17 cellular contexts compared by ENCODE assay signal in the genomic region with DNA sequence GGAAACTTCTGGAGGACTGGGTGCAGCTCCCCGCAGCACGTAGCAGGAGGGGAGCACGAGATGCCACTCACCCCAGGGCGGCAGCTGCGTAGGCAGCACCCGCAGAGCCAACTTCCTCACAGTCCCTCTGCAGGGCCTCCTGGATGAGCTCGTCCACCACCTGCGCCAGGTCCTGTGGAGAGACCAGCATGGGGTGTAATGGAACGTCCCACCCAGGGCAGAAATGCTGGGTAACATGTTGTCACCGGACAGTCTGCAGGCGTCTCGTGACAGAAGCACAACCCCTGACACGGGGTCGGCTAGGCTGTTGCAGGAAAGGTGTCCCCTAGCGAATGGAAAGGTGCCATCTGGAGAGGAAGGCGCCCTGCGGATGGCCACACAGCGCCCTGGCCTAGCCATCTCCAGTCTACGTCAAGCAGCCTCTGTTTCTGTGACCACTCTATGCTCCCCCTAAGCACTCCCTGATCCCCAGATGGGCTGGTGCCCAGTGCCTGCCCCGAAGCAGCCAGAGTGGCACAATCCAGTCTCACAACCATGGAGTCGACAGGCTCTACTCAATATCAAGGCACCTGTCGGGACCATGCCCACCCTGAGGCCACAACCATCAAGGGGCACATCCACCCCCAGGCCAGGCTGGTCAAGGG.
"Had no signal": no experiment of that assay in that cellular context is flagged by ENCODE, and none has a peak within 500 bp of the region (broad histone marks: within the 10 kb centered on the region; RNA-seq: fewer than 3 reads in every experiment).

No MANE protein-coding gene starts in this region.

- H3K27ac ChIP-seq: coronary artery, heart right ventricle, spleen, thyroid gland had no signal

- H3K4me1 ChIP-seq: heart right ventricle, spleen, thyroid gland had no signal

- H3K4me1 Mint-ChIP-seq: activated CD4-positive, alpha-beta T cell treated with anti-CD3 and anti-CD28 coated beads, Interleukin-2, amount 10 ng/mL, durations not matched to agents 7 days and 5 days; endodermal cell had no signal

- H3K27me3 Mint-ChIP-seq: activated CD4-positive, alpha-beta T cell treated with anti-CD3 and anti-CD28 coated beads, Interleukin-2, amount 10 ng/mL, durations not matched to agents 7 days and 5 days; activated naive CD8-positive, alpha-beta T cell; naive B cell had no signal

- H3K4me3 Mint-ChIP-seq: activated CD4-positive, alpha-beta T cell treated with anti-CD3 and anti-CD28 coated beads, Interleukin-2, amount 10 ng/mL, durations not matched to agents 7 days and 5 days; activated naive CD8-positive, alpha-beta T cell; endodermal cell; naive B cell had no signal

- H3K27me3 ChIP-seq: heart right ventricle, spleen, thyroid gland had no signal

- H3K27ac Mint-ChIP-seq: activated CD4-positive, alpha-beta T cell treated with anti-CD3 and anti-CD28 coated beads, Interleukin-2, amount 10 ng/mL, durations not matched to agents 7 days and 5 days; activated naive CD8-positive, alpha-beta T cell; activated T-helper 2 cell treated with anti-CD3 and anti-CD28 coated beads, Interferon-gamma antibody, Interleukin-2, Interleukin-4, amounts not matched to agents 10 μg/mL and 5 μg/mL and 100 μg/mL, durations not matched to agents 14 hours and 24 hours and 36 hours; endodermal cell had no signal

- H3K4me3 ChIP-seq: coronary artery, heart right ventricle, lung, spleen, thyroid gland had no signal

- H3K9me3 ChIP-seq: heart right ventricle, spleen, thyroid gland had no signal

- DNase-seq: activated CD4-positive, alpha-beta T cell treated with anti-CD3 and anti-CD28 coated beads, Interleukin-2, amount 10 ng/mL, durations not matched to agents 7 days and 5 days; activated CD4-positive, CD25-positive, alpha-beta regulatory T cell treated with anti-CD3 and anti-CD28 coated beads, Interleukin-2, amount 50 U/mL, for 72 hours; activated naive CD4-positive, alpha-beta T cell; activated T-cell treated with anti-CD3 and anti-CD28 coated beads, Interleukin-2, amount 50 U/mL, for 1 hour; endodermal cell; heart right ventricle; islet precursor cell; naive B cell; nucleus accumbens; spleen; stimulated activated CD4-positive, alpha-beta T cell treated with anti-CD3 and anti-CD28 coated beads, Interleukin-4, amount 100 ng/mL, for 1 hour; stimulated activated naive CD4-positive, alpha-beta T cell treated with Interleukin-2 at 50 U/mL for 16 hours; thyroid gland had no signal

- H3K9me3 Mint-ChIP-seq: activated CD4-positive, alpha-beta T cell treated with anti-CD3 and anti-CD28 coated beads, Interleukin-2, amount 10 ng/mL, durations not matched to agents 7 days and 5 days; activated T-helper 2 cell treated with anti-CD3 and anti-CD28 coated beads, Interferon-gamma antibody, Interleukin-2, Interleukin-4, amounts not matched to agents 10 μg/mL and 5 μg/mL and 100 μg/mL, durations not matched to agents 14 hours and 24 hours and 36 hours; endodermal cell; naive B cell had no signal
